Comparison of ENCODE assay signal across 19 cellular contexts in the genomic region with DNA sequence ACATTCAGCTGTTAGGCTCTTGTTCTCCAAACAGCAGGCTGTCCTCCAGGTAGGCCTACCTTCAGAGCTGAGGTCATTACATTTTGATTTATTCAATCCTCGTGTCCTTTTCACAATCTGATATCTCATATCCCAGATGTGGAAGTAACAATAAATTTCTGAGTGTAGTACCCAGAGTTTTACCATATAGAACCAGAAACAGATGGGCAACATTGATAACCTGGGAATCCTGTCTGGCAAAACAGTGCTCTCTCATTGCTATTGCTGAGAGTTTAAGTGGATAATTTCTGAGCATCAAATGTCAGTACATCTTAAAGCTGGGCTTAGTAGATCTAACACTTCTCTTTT.
"Had no signal": no experiment of that assay in that cellular context is flagged by ENCODE, and none has a peak within 500 bp of the region (broad histone marks: within the 10 kb centered on the region; RNA-seq: fewer than 3 reads in every experiment).

No MANE protein-coding gene starts in this region.

- ATAC-seq: T-helper 17 cell had no signal

- H3K4me3 ChIP-seq: MG63, SK-N-MC had no signal

- H3K27me3 ChIP-seq: MG63 had no signal

- H3K27ac ChIP-seq: SK-N-MC had no signal

- H3K36me3 ChIP-seq: MG63 had no signal

- DNase-seq: Karpas-422, KG1, MG63, NCI-H1092, NCI-H1105 treated with DMSO at 0.1 percent for 48 hours, NCI-H1417 treated with DMSO at 0.1 percent for 48 hours, NCI-H146, NCI-H1694 treated with DMSO at 0.1 percent for 48 hours, NCI-H1930, NCI-H2081, NCI-H2107, NCI-H345, NCI-H446 treated with DMSO at 0.1 percent for 48 hours, NCI-H526, RPMI8226, SHP77, T-helper 1 cell, T-helper 17 cell had no signal
